ENCODE assay signal across 10 cellular contexts in the genomic region with DNA sequence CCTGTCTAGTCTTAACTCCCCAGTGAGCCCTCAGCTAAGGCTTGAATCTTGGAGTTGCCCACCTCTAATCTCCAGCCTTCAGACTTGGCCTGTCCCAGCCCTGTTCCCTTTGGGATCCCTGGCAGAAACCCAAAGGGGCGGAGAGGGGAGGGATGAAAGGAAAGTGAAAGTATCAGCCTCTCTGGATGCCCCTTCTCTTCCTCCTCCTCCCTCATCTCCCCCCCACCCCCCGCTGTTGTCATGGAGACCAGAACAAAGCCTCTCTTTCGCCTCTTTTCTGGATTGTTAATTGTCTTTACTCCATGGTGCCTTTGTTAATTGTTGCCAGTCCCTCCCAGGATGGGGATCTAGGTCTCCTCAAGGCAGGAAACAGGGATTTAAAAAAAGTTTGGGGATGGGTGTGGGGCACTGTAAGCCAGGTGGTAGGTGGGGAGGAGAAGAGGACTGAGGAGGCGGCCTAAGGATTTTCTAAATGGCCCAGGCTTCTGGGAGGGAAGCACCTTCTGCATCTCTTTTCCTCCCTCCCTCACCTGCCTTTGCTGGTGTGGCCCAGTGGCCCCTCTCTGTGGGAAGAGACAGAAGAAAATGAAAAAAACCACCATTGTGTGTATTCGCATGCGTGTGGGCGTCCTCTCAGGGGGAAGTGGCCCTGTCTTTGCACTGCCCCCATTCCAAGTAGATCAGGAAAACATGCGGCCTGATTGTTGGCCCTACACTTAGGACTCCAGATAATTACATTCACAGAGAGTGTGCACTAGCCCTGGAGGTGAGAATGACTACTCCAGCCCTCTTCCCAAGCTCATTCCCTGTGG. TPM values are rescaled to one million over a fixed set of nuclear protein-coding genes. Genes with fewer than 3 reads are reported as not detected.
DNase-seq lines count a peak whose midpoint lies in the region; ATAC-seq and TF ChIP-seq lines count a peak whose summit lies in the region.
"Had no signal": no experiment of that assay in that cellular context is flagged by ENCODE, and none has a peak within 500 bp of the region (broad histone marks: within the 10 kb centered on the region; RNA-seq: fewer than 3 reads in every experiment).

No MANE protein-coding gene starts in this region.

- H3K27ac ChIP-seq in caudate nucleus (ENCODE audit: low read depth, low read length): peak overlapping the region; percentile 97
- no peak overlapping the region for H3K27ac ChIP-seq in left lung

- H3K27ac Mint-ChIP-seq in activated CD4-positive, alpha-beta T cell treated with anti-CD3 and anti-CD28 coated beads, Interleukin-2, amount 10 ng/mL, durations not matched to agents 7 days and 5 days: peak overlapping the region; percentile 25
- no peak overlapping the region for H3K27ac Mint-ChIP-seq in activated CD4-positive, alpha-beta memory T cell treated with anti-CD3 and anti-CD28 coated beads, Interleukin-2, amount 10 ng/mL, durations not matched to agents 7 days and 5 days
- H3K27ac Mint-ChIP-seq: B cell had no signal

- ATAC-seq in left lung: peak; percentile 62

- H3K4me3 ChIP-seq in left lung: no peak overlapping the region

- no peaks in the 10 kb centered on the region for H3K9me3 Mint-ChIP-seq in activated CD4-positive, alpha-beta T cell treated with anti-CD3 and anti-CD28 coated beads, Interleukin-2, amount 10 ng/mL, durations not matched to agents 7 days and 5 days
- H3K9me3 Mint-ChIP-seq in activated CD4-positive, alpha-beta memory T cell treated with anti-CD3 and anti-CD28 coated beads, Interleukin-2, amount 10 ng/mL, durations not matched to agents 7 days and 5 days: no peaks in the 10 kb centered on the region
- H3K9me3 Mint-ChIP-seq: T-helper 2 cell treated with Interferon-gamma antibody and Interleukin-4, amounts not matched to agents 5 μg/mL and 100 μg/mL, for 36 hours had no signal

- DNase-seq in activated CD4-positive, alpha-beta T cell treated with anti-CD3 and anti-CD28 coated beads, Interleukin-2, amount 10 ng/mL, durations not matched to agents 7 days and 5 days: no peak
- no peak for DNase-seq in activated CD4-positive, alpha-beta T cell treated with anti-CD3 and anti-CD28 coated beads, Interleukin-2, amount 50 U/mL, for 48 hours
- DNase-seq in caudate nucleus (lab: John Stamatoyannopoulos, UW) (peak in 53 of 61 donors; percentile 24 to 85 (median 70)), left lung (no peak), DMS153 treated with DMSO at 0.1 percent for 48 hours (lab: John Stamatoyannopoulos, UW; ENCODE audit: unreplicated experiment) (no peak), islet precursor cell (no peak)
- no peak for DNase-seq in stimulated activated CD4-positive, alpha-beta T cell treated with anti-CD3 and anti-CD28 coated beads, Interleukin-4, amount 100 ng/mL, for 1 hour
- no peak for DNase-seq in activated CD4-positive, alpha-beta memory T cell treated with anti-CD3 and anti-CD28 coated beads, Interleukin-2, amount 10 ng/mL, durations not matched to agents 7 days and 5 days

- H3K9me3 ChIP-seq in left lung: no peaks in the 10 kb centered on the region

- POLR2A ChIA-PET in activated CD4-positive, alpha-beta T cell treated with anti-CD3 and anti-CD28 coated beads, Interleukin-2, amount 10 ng/mL, durations not matched to agents 7 days and 5 days (lab: Charles Lee): no interaction called here
- POLR2A ChIA-PET in activated CD4-positive, alpha-beta memory T cell treated with anti-CD3 and anti-CD28 coated beads, Interleukin-2, amount 10 ng/mL, durations not matched to agents 7 days and 5 days (lab: Charles Lee): no interaction called here

- CTCF ChIA-PET in activated CD4-positive, alpha-beta T cell treated with anti-CD3 and anti-CD28 coated beads, Interleukin-2, amount 10 ng/mL, durations not matched to agents 7 days and 5 days (lab: Charles Lee): no interaction called here
- CTCF ChIA-PET in activated CD4-positive, alpha-beta memory T cell treated with anti-CD3 and anti-CD28 coated beads, Interleukin-2, amount 10 ng/mL, durations not matched to agents 7 days and 5 days (lab: Charles Lee): no interaction called here

- no peak overlapping the region for H3K4me3 Mint-ChIP-seq in activated CD4-positive, alpha-beta T cell treated with anti-CD3 and anti-CD28 coated beads, Interleukin-2, amount 10 ng/mL, durations not matched to agents 7 days and 5 days
- no peak overlapping the region for H3K4me3 Mint-ChIP-seq in activated CD4-positive, alpha-beta memory T cell treated with anti-CD3 and anti-CD28 coated beads, Interleukin-2, amount 10 ng/mL, durations not matched to agents 7 days and 5 days
- H3K4me3 Mint-ChIP-seq: B cell; T-helper 2 cell treated with Interferon-gamma antibody and Interleukin-4, amounts not matched to agents 5 μg/mL and 100 μg/mL, for 36 hours had no signal

- H3K27me3 ChIP-seq in left lung: no peaks in the 10 kb centered on the region

- H3K36me3 ChIP-seq in left lung: no peaks in the 10 kb centered on the region

- no peaks in the 10 kb centered on the region for H3K36me3 Mint-ChIP-seq in activated CD4-positive, alpha-beta T cell treated with anti-CD3 and anti-CD28 coated beads, Interleukin-2, amount 10 ng/mL, durations not matched to agents 7 days and 5 days (ENCODE audit: low read depth)
- no peaks in the 10 kb centered on the region for H3K36me3 Mint-ChIP-seq in activated CD4-positive, alpha-beta memory T cell treated with anti-CD3 and anti-CD28 coated beads, Interleukin-2, amount 10 ng/mL, durations not matched to agents 7 days and 5 days (ENCODE audit: low read depth)

- peaks cover 21% of the 10 kb centered on the region for H3K27me3 Mint-ChIP-seq in activated CD4-positive, alpha-beta T cell treated with anti-CD3 and anti-CD28 coated beads, Interleukin-2, amount 10 ng/mL, durations not matched to agents 7 days and 5 days
- peaks cover 17% of the 10 kb centered on the region for H3K27me3 Mint-ChIP-seq in activated CD4-positive, alpha-beta memory T cell treated with anti-CD3 and anti-CD28 coated beads, Interleukin-2, amount 10 ng/mL, durations not matched to agents 7 days and 5 days

- no peak for TF ChIP-seq CTCF in left lung (IDR thresholded peaks at IDR 0.05)

- H3K4me1 ChIP-seq in left lung: no peaks in the 10 kb centered on the region

- H3K4me1 Mint-ChIP-seq in activated CD4-positive, alpha-beta T cell treated with anti-CD3 and anti-CD28 coated beads, Interleukin-2, amount 10 ng/mL, durations not matched to agents 7 days and 5 days: peaks cover 4% of the 10 kb centered on the region
- H3K4me1 Mint-ChIP-seq in activated CD4-positive, alpha-beta memory T cell treated with anti-CD3 and anti-CD28 coated beads, Interleukin-2, amount 10 ng/mL, durations not matched to agents 7 days and 5 days: peaks cover 3% of the 10 kb centered on the region
- H3K4me1 Mint-ChIP-seq: B cell had no signal

- intact Hi-C loops in left lung (cut with DNase I): no loop called here

RNA-seq across cellular contexts. Expression of a gene that starts 7.5 kb away (rescaled TPM):
- total RNA-seq in activated CD4-positive, alpha-beta T cell treated with anti-CD3 and anti-CD28 coated beads, Interleukin-2, amount 10 ng/mL, durations not matched to agents 7 days and 5 days: 1 to 10 TPM in 1 of 2 experiments, under 1 TPM in 1; 0.60 to 1.3 TPM
- 10 to 100 TPM; 41.7 to 45.0 TPM for total RNA-seq in left lung
- 1 to 10 TPM; 7.4 to 7.8 TPM for total RNA-seq in activated CD4-positive, alpha-beta memory T cell treated with anti-CD3 and anti-CD28 coated beads, Interleukin-2, amount 10 ng/mL, durations not matched to agents 7 days and 5 days

Comparison
In these comparisons a context has a peak if more than half of its experiments do, and no peak if none do; other contexts are left out.
1. DNase-seq: peak in caudate nucleus (53 of 61); none in activated CD4-positive, alpha-beta T cell treated with anti-CD3 and anti-CD28 coated beads, Interleukin-2, amount 10 ng/mL, durations not matched to agents 7 days and 5 days (single experiment), activated CD4-positive, alpha-beta T cell treated with anti-CD3 and anti-CD28 coated beads, Interleukin-2, amount 50 U/mL, for 48 hours (0 of 2), left lung (0 of 2), DMS153 treated with DMSO at 0.1 percent for 48 hours (single experiment), islet precursor cell (single experiment), stimulated activated CD4-positive, alpha-beta T cell treated with anti-CD3 and anti-CD28 coated beads, Interleukin-4, amount 100 ng/mL, for 1 hour (single experiment) and activated CD4-positive, alpha-beta memory T cell treated with anti-CD3 and anti-CD28 coated beads, Interleukin-2, amount 10 ng/mL, durations not matched to agents 7 days and 5 days (single experiment).
2. RNA of a gene that starts 7.5 kb away (total RNA-seq): 41.7 to 45.0 TPM in left lung; 7.4 to 7.8 TPM in activated CD4-positive, alpha-beta memory T cell treated with anti-CD3 and anti-CD28 coated beads, Interleukin-2, amount 10 ng/mL, durations not matched to agents 7 days and 5 days and 0.60 to 1.3 TPM in activated CD4-positive, alpha-beta T cell treated with anti-CD3 and anti-CD28 coated beads, Interleukin-2, amount 10 ng/mL, durations not matched to agents 7 days and 5 days; every median in the first group is over 4 times any median in the second.